Comparison of ENCODE assay signal across 9 cellular contexts in the genomic region with DNA sequence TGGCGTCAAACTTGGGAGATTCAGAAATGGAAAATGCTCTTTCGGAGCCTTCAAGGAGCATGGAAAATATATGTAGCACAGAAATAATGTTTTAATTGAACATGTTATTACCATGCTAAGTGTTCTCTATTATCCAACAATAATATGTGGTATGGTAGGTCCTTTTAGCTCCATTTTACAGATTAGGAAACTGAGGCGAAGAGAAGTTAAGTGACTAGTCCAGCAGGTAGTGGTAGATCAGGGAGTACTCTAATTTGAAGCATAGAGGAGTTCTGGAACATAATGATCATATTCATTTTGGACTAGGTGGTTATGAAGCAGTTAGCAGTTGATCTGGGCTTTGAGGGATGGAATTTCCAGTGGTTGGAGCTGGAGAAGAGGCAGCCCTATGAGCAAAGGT. TPM values are rescaled to one million over a fixed set of nuclear protein-coding genes. Genes with fewer than 3 reads are reported as not detected.
DNase-seq lines count a peak whose midpoint lies in the region; ATAC-seq and TF ChIP-seq lines count a peak whose summit lies in the region.
"Had no signal": no experiment of that assay in that cellular context is flagged by ENCODE, and none has a peak within 500 bp of the region (broad histone marks: within the 10 kb centered on the region; RNA-seq: fewer than 3 reads in every experiment).

No MANE protein-coding gene starts in this region.

- CTCF ChIA-PET in A673 (lab: Charles Lee) = no interaction called here

- POLR2A ChIA-PET in A673 (lab: Charles Lee; ENCODE audit: low non-redundant PET) = no interaction called here

- H3K27ac ChIP-seq in A673 (ENCODE audit: low read depth, low read length, poor library complexity, severe bottlenecking) (no peak overlapping the region), HL-60 (replicated peaks) (peak overlapping the region; percentile 90), breast epithelium (no peak overlapping the region), muscle layer of duodenum (ENCODE audit: low read length) (no peak overlapping the region)

- H3K27me3 ChIP-seq in A673 (replicated peaks; ENCODE audit: insufficient read depth, low read depth, low read length, poor library complexity) (no peaks in the 10 kb centered on the region), HL-60 (ENCODE audit: insufficient read depth, poor library complexity, severe bottlenecking) (no peaks in the 10 kb centered on the region), breast epithelium (no peaks in the 10 kb centered on the region), muscle layer of duodenum (ENCODE audit: low read depth, low read length) (no peaks in the 10 kb centered on the region)

- peaks cover 6% of the 10 kb centered on the region for H3K4me1 ChIP-seq in A673 (ENCODE audit: insufficient read depth, low read length, poor library complexity, severe bottlenecking)
- H3K4me1 ChIP-seq in breast epithelium = peaks cover 0 to 7% of the 10 kb centered on the region in 2 donors
- H3K4me1 ChIP-seq in muscle layer of duodenum (ENCODE audit: control insufficient read depth in 1 of 2, insufficient read depth in 2 of 2, low read length in 2 of 2) = peaks cover 10 to 16% of the 10 kb centered on the region in 2 donors

- no peaks in the 10 kb centered on the region for H3K36me3 ChIP-seq in A673 (ENCODE audit: insufficient read depth, low read length, poor library complexity, severe bottlenecking)
- H3K36me3 ChIP-seq in breast epithelium = no peaks in the 10 kb centered on the region
- H3K36me3 ChIP-seq in muscle layer of duodenum (ENCODE audit: control insufficient read depth in 1 of 2, insufficient read depth in 2 of 2, low read length in 2 of 2) = no peaks in the 10 kb centered on the region

- H3K9me3 ChIP-seq in A673 (ENCODE audit: low read depth, low read length, poor library complexity, severe bottlenecking) = no peaks in the 10 kb centered on the region
- H3K9me3 ChIP-seq in breast epithelium = no peaks in the 10 kb centered on the region
- no peaks in the 10 kb centered on the region for H3K9me3 ChIP-seq in muscle layer of duodenum (ENCODE audit: control insufficient read depth in 1 of 2, low read length in 2 of 2)

- no peak for ATAC-seq in HG03045 (IDR thresholded peaks at IDR 0.05; ENCODE audit: unreplicated experiment)

- TF ChIP-seq POLR2A in breast epithelium (IDR thresholded peaks at IDR 0.05) = no peak

- BruUV-seq in A673 (replicated peaks; lab: Mats Ljungman, UMichigan) = TSS peak; percentile 70

- no peak for DNase-seq in A673 (ENCODE audit: low spot score)
- DNase-seq in HL-60 (ENCODE audit: low read depth in 1 of 2, low spot score in 1 of 2) = no peak
- DNase-seq in breast epithelium (ENCODE audit: low spot score in 2 of 2) = no peak
- DNase-seq in islet precursor cell = no peak
- DNase-seq in posterior cingulate gyrus = no peak
- no peak for DNase-seq in NCI-H774 (lab: John Stamatoyannopoulos, UW)
- DNase-seq: GDM1 had no signal

- TF ChIP-seq CTCF in A673 (conservative IDR thresholded peaks at IDR 0.05; ENCODE audit: low read depth, low read length) (no peak), HL-60 (IDR thresholded peaks at IDR 0.05; ENCODE audit: insufficient read depth, low read length) (no peak), breast epithelium (IDR thresholded peaks at IDR 0.05) (no peak)

- intact Hi-C loops in A673 (cut with micrococcal nuclease; ENCODE audit: unreplicated experiment) (loop anchor here (10.0 kb wide), 1 partner anchor 102 kb away; a partner anchor contains a TSS), breast epithelium (cut with DNase I; ENCODE audit: low total_unique reads) (no loop called here), posterior cingulate gyrus (cut with DNase I) (loop anchor here (5.0 kb wide), 1 partner anchor 105 kb away; a partner anchor contains a TSS)

- H3K4me3 ChIP-seq in A673 (ENCODE audit: low read depth, low read length, poor library complexity, severe bottlenecking) (peak overlapping the region; percentile 92), HL-60 (replicated peaks; ENCODE audit: insufficient read depth, low read length) (peak overlapping the region; percentile 89), breast epithelium (peak overlapping the region; percentile 89 to 100 (median 90)), muscle layer of duodenum (ENCODE audit: low read depth in 1 of 2, low read length in 2 of 2) (peak overlapping the region; percentile 87 to 95)

RNA-seq across cellular contexts. Expression of a gene that starts 1.1 kb away (rescaled TPM):
- 19.3 and 25.1 TPM in 2 replicates for total RNA-seq in A673 (2021)
- total RNA-seq in breast epithelium = 10 to 100 TPM in 1 of 3 donors, 1 to 10 TPM in 2; 5.3 to 12.7 (median 7.9) TPM
